In the genomic region with DNA sequence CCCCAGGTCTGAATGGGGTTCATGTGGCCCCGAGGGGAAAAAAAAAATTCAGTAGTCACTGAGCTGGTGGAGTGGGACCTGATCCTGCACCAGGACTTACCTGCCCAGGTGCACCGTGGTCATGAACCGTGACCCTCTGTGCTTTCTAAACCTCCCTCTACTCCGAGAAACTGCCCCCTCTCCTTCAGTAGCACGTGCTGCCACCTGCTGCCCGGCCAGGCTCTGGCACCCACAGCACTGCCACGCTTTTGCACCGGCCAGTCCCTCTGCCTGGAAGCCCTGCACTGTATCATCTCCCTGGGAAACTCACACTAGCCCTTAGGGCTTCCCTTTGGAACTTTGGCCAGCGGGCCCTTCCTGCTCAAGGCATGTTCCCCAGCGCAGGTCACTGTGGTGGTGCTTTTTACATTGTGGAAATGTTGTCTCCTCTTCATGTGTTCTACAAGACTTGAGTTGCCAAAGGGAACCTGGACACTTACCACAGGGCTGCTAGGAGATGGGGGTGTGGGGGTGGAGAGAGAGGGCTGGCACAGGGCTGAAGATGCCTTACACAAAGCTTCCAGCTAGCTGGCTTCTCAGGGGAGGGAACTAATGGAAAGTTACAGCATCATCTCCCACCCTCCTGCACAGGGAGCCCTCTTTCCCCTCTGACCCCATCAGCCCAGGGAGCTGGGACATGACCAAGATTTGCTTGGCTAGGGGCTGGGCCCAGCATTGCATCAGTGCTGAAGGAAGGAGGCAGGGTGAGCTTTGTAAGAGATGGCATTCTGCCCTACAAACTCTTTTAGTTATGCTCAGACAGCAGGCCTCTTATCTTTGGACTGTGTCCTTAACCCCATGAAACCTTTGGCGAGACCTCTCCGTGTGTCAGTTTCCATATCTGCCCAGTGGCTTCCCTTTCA, we compare ENCODE assay signal across 8 cellular contexts.
DNase-seq lines count a peak whose midpoint lies in the region; ATAC-seq and TF ChIP-seq lines count a peak whose summit lies in the region.

No MANE protein-coding gene starts in this region.

- H3K79me2 ChIP-seq in MM.1S (ENCODE audit: low read length), result no peaks in the 10 kb centered on the region

- no peaks in the 10 kb centered on the region for H3K4me1 ChIP-seq in MM.1S (ENCODE audit: low read length)

- H2AFZ ChIP-seq in MM.1S (ENCODE audit: low read length), result no peak overlapping the region

- DNase-seq in GM12865 (ENCODE audit: low read depth) (peak; percentile 15), MM.1S (peak; percentile 21), T47D (ENCODE audit: low read depth in 1 of 2, low spot score in 1 of 2) (peak; percentile 51 to 86), midbrain (lab: John Stamatoyannopoulos, UW) (peak; percentile 15), NCI-H2107 (lab: John Stamatoyannopoulos, UW) (no peak), NCI-H524 treated with DMSO at 0.1 percent for 48 hours (lab: John Stamatoyannopoulos, UW) (no peak)

- no peaks in the 10 kb centered on the region for H3K9me3 ChIP-seq in MM.1S (replicated peaks; ENCODE audit: insufficient read depth, low read length)

- H3K4me2 ChIP-seq in MM.1S (ENCODE audit: low read depth, low read length), result no peak overlapping the region

- no peaks in the 10 kb centered on the region for H3K36me3 ChIP-seq in MM.1S (replicated peaks; ENCODE audit: insufficient read depth, low read length)

- H3K27ac ChIP-seq in MM.1S (ENCODE audit: low read length), result no peak overlapping the region

- H4K20me1 ChIP-seq in MM.1S (ENCODE audit: insufficient read depth, low read length), result no peaks in the 10 kb centered on the region

- H3K9ac ChIP-seq in MM.1S (ENCODE audit: low read length), result no peak overlapping the region

- no peak for ATAC-seq in GM19467 (IDR thresholded peaks at IDR 0.05; ENCODE audit: unreplicated experiment)
- ATAC-seq in GM21825 (IDR thresholded peaks at IDR 0.05; ENCODE audit: unreplicated experiment), result no peak

- H3K27me3 ChIP-seq in MM.1S (replicated peaks; ENCODE audit: insufficient read depth, low read length), result no peaks in the 10 kb centered on the region; the same call in 1 of the 2 replicates

- no peak overlapping the region for H3K4me3 ChIP-seq in GM12865 (ENCODE audit: low read depth, low read length)
- no peak overlapping the region for H3K4me3 ChIP-seq in MM.1S (ENCODE audit: low read length)

- H3K9me2 ChIP-seq in MM.1S (replicated peaks; ENCODE audit: insufficient read depth, low read length), result no peaks in the 10 kb centered on the region

- in situ Hi-C loops in T47D (cut with HindIII; ENCODE audit: low pct_unique_long_range_greater_than_20kb, low sequenced_read_pairs), result no loop called here

- TF ChIP-seq CTCF in GM12865 (IDR thresholded peaks at IDR 0.05; ENCODE audit: insufficient read depth, low read depth, low read length, missing control alignments) (peak; percentile 57), MM.1S (IDR thresholded peaks at IDR 0.05; ENCODE audit: low read length) (peak; percentile 62)

- no peaks in the 10 kb centered on the region for H3F3A ChIP-seq in MM.1S (ENCODE audit: insufficient read depth, low read length)

Comparison
In these comparisons a context has a peak if more than half of its experiments do, and no peak if none do; other contexts are left out.
1. DNase-seq: peak in GM12865 (single experiment), MM.1S (single experiment), T47D (2 of 2) and midbrain (single experiment); none in NCI-H2107 (single experiment) and NCI-H524 treated with DMSO at 0.1 percent for 48 hours (single experiment).